In the genomic region with DNA sequence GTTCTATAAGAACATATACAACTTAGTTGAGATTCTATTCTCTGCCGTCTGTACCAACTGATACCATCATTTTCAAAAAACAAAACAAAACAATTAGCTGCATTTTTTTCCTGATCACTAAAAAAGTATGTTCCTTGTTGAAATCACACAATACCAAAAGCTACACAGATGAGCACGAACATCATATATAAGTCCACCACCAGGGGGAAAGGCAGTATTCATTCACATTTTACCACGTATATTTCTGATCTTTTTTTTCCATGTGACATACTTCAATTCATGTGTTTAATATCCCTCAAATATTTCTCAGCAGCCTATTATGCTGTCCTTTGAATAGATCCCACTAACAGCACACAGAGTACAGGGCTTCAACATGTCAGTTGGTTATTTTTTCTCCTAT, we compare ENCODE assay signal across 17 cellular contexts. TPM values are rescaled to one million over a fixed set of nuclear protein-coding genes. Genes with fewer than 3 reads are reported as not detected.
DNase-seq lines count a peak whose midpoint lies in the region; ATAC-seq and TF ChIP-seq lines count a peak whose summit lies in the region.
"Had no signal": no experiment of that assay in that cellular context is flagged by ENCODE, and none has a peak within 500 bp of the region (broad histone marks: within the 10 kb centered on the region; RNA-seq: fewer than 3 reads in every experiment).

No MANE protein-coding gene starts in this region.

- H4K8ac ChIP-seq in H9 (replicated peaks; ENCODE audit: insufficient read length, low read depth, low read length) = no peak overlapping the region

- H3K4me3 ChIP-seq in WERI-Rb-1 (ENCODE audit: low read depth, low read length) = no peak overlapping the region
- H3K4me3 ChIP-seq in hepatocyte = no peak overlapping the region
- H3K4me3 ChIP-seq: BLaER1, psoas muscle, suprapubic skin had no signal

- no peak overlapping the region for H3K14ac ChIP-seq in H9 (ENCODE audit: insufficient read depth, low read length)

- H3K18ac ChIP-seq in H9 (ENCODE audit: insufficient read length, low read depth, low read length) = no peak overlapping the region

- H3K79me2 ChIP-seq in H9 (ENCODE audit: insufficient read depth, low read length) = no peaks in the 10 kb centered on the region
- H3K79me2 ChIP-seq in hepatocyte = no peaks in the 10 kb centered on the region

- H3K4me1 Mint-ChIP-seq in H9 = peaks cover 13 to 14% of the 10 kb centered on the region in 2 experiments
- H3K4me1 Mint-ChIP-seq: activated CD4-positive, alpha-beta T cell treated with anti-CD3 and anti-CD28 coated beads for 36 hours had no signal

- H4K20me1 ChIP-seq in H9 (ENCODE audit: control insufficient read depth, insufficient read depth, insufficient read length) (no peaks in the 10 kb centered on the region), hepatocyte (ENCODE audit: insufficient read depth, poor library complexity, severe bottlenecking) (no peaks in the 10 kb centered on the region)
- H4K20me1 ChIP-seq: BLaER1 had no signal

- no peak overlapping the region for H2BK12ac ChIP-seq in H9 (ENCODE audit: insufficient read length, low read depth, low read length)

- no peaks in the 10 kb centered on the region for H3K23me2 ChIP-seq in H9 (ENCODE audit: insufficient read length, low read depth, low read length, poor library complexity, severe bottlenecking)

- H3K56ac ChIP-seq in H9 (ENCODE audit: insufficient read length, low read depth, low read length) = no peak overlapping the region

- H3K79me1 ChIP-seq in H9 (ENCODE audit: insufficient read depth, low read depth, low read length, poor library complexity, severe bottlenecking) = no peaks in the 10 kb centered on the region

- no peaks in the 10 kb centered on the region for H3K9me3 Mint-ChIP-seq in H9
- H3K9me3 Mint-ChIP-seq: activated naive CD4-positive, alpha-beta T cell treated with anti-CD3 and anti-CD28 coated beads, Interleukin-2, amount 50 U/mL, for 72 hours had no signal

- no peak overlapping the region for H2BK120ac ChIP-seq in H9 (ENCODE audit: low read depth, low read length, poor library complexity, severe bottlenecking)

- H3K27ac Mint-ChIP-seq in H9 = no peak overlapping the region
- H3K27ac Mint-ChIP-seq: activated CD4-positive, alpha-beta T cell treated with anti-CD3 and anti-CD28 coated beads for 36 hours; activated naive CD4-positive, alpha-beta T cell treated with anti-CD3 and anti-CD28 coated beads, Interleukin-2, amount 50 U/mL, for 72 hours had no signal

- no CpG with 5 or more reads among the region's 3 CpGs for WGBS in H9 (ENCODE audit: extremely low coverage, insufficient read length, low lambda C conversion rate)
- 76% methylated on average over 3 of the region's 3 CpGs for WGBS in hepatocyte (ENCODE audit: low lambda C conversion rate, missing lambda C conversion rate)

- H3K23ac ChIP-seq in H9 (ENCODE audit: insufficient read length, low read depth, low read length) = no peak overlapping the region

- H2BK5ac ChIP-seq in H9 (ENCODE audit: insufficient read length, low read length) = no peak overlapping the region

- no peaks in the 10 kb centered on the region for H3K4me1 ChIP-seq in H9 (ENCODE audit: insufficient read depth, low read length)
- no peaks in the 10 kb centered on the region for H3K4me1 ChIP-seq in hepatocyte (ENCODE audit: insufficient read depth)
- H3K4me1 ChIP-seq: psoas muscle, suprapubic skin had no signal

- H3K9me2 ChIP-seq in hepatocyte (replicated peaks; ENCODE audit: insufficient read depth) = no peaks in the 10 kb centered on the region

- no peak overlapping the region for H3K27ac ChIP-seq in H9 (ENCODE audit: insufficient read length, low read depth, low read length)
- H3K27ac ChIP-seq in WERI-Rb-1 = peak overlapping the region; percentile 78
- no peak overlapping the region for H3K27ac ChIP-seq in hepatocyte
- H3K27ac ChIP-seq: BLaER1, psoas muscle, suprapubic skin had no signal

- no peak overlapping the region for H4K91ac ChIP-seq in H9 (ENCODE audit: insufficient read length, low read depth, low read length)

- H3T11ph ChIP-seq in H9 (ENCODE audit: low read length) = no peak overlapping the region

- H2BK15ac ChIP-seq in H9 (ENCODE audit: low read depth, low read length) = no peak overlapping the region

- TF ChIP-seq CTCF in AG09319 (IDR thresholded peaks at IDR 0.05; ENCODE audit: low read depth, low read length) (peak; percentile 8; the same call in 1 of the 2 replicates), H9 (conservative IDR thresholded peaks at IDR 0.05) (peak; percentile 57), WERI-Rb-1 (IDR thresholded peaks at IDR 0.05; ENCODE audit: low read depth, low read length) (0 out of 2 replicates have a peak, but pooled peaks have one; percentile 21), hepatocyte (IDR thresholded peaks at IDR 0.05; ENCODE audit: poor library complexity) (peak; percentile 45)

- no peak overlapping the region for H2BK20ac ChIP-seq in H9 (ENCODE audit: low read depth, low read length, poor library complexity, severe bottlenecking)

- peaks cover 9% of the 10 kb centered on the region for H3K27me3 Mint-ChIP-seq in H9 (ENCODE audit: low read depth)

- no peak overlapping the region for H4K5ac ChIP-seq in H9 (ENCODE audit: insufficient read length, low read depth, low read length)

- DNase-seq in AG09319 (ENCODE audit: extremely low read depth, low read depth) = no peak
- no peak for DNase-seq in H9
- DNase-seq in WERI-Rb-1 = no peak
- no peak for DNase-seq in hepatocyte (ENCODE audit: low spot score)
- DNase-seq in SIG-M5 (lab: John Stamatoyannopoulos, UW) = no peak
- no peak for DNase-seq in hepatic stellate cell (ENCODE audit: low spot score)
- no peak for DNase-seq in NCI-H69 (lab: John Stamatoyannopoulos, UW)
- DNase-seq: activated CD4-positive, alpha-beta T cell treated with anti-CD3 and anti-CD28 coated beads for 36 hours; activated T-cell treated with anti-CD3 and anti-CD28 coated beads, Interleukin-2, amount 50 U/mL, for 1 hour; left cardiac atrium; psoas muscle had no signal

- no peaks in the 10 kb centered on the region for H3K36me3 ChIP-seq in WERI-Rb-1
- no peaks in the 10 kb centered on the region for H3K36me3 ChIP-seq in hepatocyte (replicated peaks; ENCODE audit: insufficient read depth, low read depth)
- H3K36me3 ChIP-seq: BLaER1, suprapubic skin had no signal

- no peaks in the 10 kb centered on the region for H3K36me3 Mint-ChIP-seq in H9 (ENCODE audit: insufficient read depth in 1 of 3, low read depth in 3 of 3)
- H3K36me3 Mint-ChIP-seq: activated naive CD4-positive, alpha-beta T cell treated with anti-CD3 and anti-CD28 coated beads, Interleukin-2, amount 50 U/mL, for 72 hours had no signal

- H3K4ac ChIP-seq in H9 (ENCODE audit: low read depth, low read length) = no peak overlapping the region

- H3K9ac ChIP-seq in H9 (ENCODE audit: extremely low read depth, insufficient read length, low read length) = no peak overlapping the region
- H3K9ac ChIP-seq: BLaER1 had no signal

- H3K27me3 ChIP-seq in H9 (ENCODE audit: insufficient read depth, low read length) = no peaks in the 10 kb centered on the region
- H3K27me3 ChIP-seq in WERI-Rb-1 (ENCODE audit: insufficient read depth, low read depth, severe bottlenecking) = no peaks in the 10 kb centered on the region
- no peaks in the 10 kb centered on the region for H3K27me3 ChIP-seq in hepatocyte
- H3K27me3 ChIP-seq: BLaER1, suprapubic skin had no signal

- H2AK5ac ChIP-seq in H9 (ENCODE audit: insufficient read length, low read length) = no peak overlapping the region

- H3K4me2 ChIP-seq in H9 (ENCODE audit: insufficient read depth, insufficient read length, low read length) (no peak overlapping the region), hepatocyte (no peak overlapping the region)
- H3K4me2 ChIP-seq: BLaER1 had no signal

- no peak overlapping the region for H3K4me3 Mint-ChIP-seq in H9
- H3K4me3 Mint-ChIP-seq: activated CD4-positive, alpha-beta T cell treated with anti-CD3 and anti-CD28 coated beads for 36 hours had no signal

- H3K9me3 ChIP-seq in H9 (ENCODE audit: control insufficient read depth, low read depth, low read length) (no peaks in the 10 kb centered on the region), WERI-Rb-1 (ENCODE audit: severe bottlenecking) (no peaks in the 10 kb centered on the region), hepatocyte (ENCODE audit: low read depth) (no peaks in the 10 kb centered on the region)
- H3K9me3 ChIP-seq: BLaER1, psoas muscle, suprapubic skin had no signal

- H2AFZ ChIP-seq in H9 (ENCODE audit: low read length) = no peak overlapping the region
- no peak overlapping the region for H2AFZ ChIP-seq in hepatocyte

- no peak for ATAC-seq in HG03378 (IDR thresholded peaks at IDR 0.05; ENCODE audit: unreplicated experiment)
- ATAC-seq: activated CD4-positive, alpha-beta T cell treated with anti-CD3 and anti-CD28 coated beads for 36 hours; activated naive CD4-positive, alpha-beta T cell treated with anti-CD3 and anti-CD28 coated beads, Interleukin-2, amount 50 U/mL, for 72 hours; HepG2; left cardiac atrium; psoas muscle had no signal

RNA-seq across cellular contexts. Expression of gene IRX2, which starts 40.6 kb away (rescaled TPM):
- total RNA-seq in H9 (2021) (91.6 and 94.4 TPM in 2 replicates), hepatocyte (6.0 and 7.5 TPM in 2 replicates)
- 7.8 and 8.1 TPM in 2 replicates for polyA plus RNA-seq in hepatocyte
- total RNA-seq: activated CD4-positive, alpha-beta T cell treated with anti-CD3 and anti-CD28 coated beads for 36 hours; activated naive CD4-positive, alpha-beta T cell treated with anti-CD3 and anti-CD28 coated beads, Interleukin-2, amount 50 U/mL, for 72 hours; HepG2; T-helper 2 cell treated with Interferon-gamma antibody and Interleukin-4, amounts not matched to agents 100 ng/mL and 5 ng/mL, for 36 hours had no signal
- polyA plus RNA-seq: HepG2 had no signal

Comparison
In these comparisons a context has a peak if more than half of its experiments do, and no peak if none do; other contexts are left out.
1. RNA of gene IRX2, which starts 40.6 kb away (total RNA-seq): 91.6 to 94.4 TPM in H9; 6.0 to 7.5 TPM in hepatocyte; every median in the first group is over 10 times any median in the second.
2. Peak in every context shown above with its lines, with median percentiles within 50 percentile points of each other: CTCF ChIP-seq.